Comparison of ENCODE assay signal across 8 cellular contexts in genomic region chr1:236685917-236686814, GRCh38. TPM values are rescaled to one million over a fixed set of nuclear protein-coding genes. Genes with fewer than 3 reads are reported as not detected.
A peak's percentile ranks its signal among the peaks of the same experiment; 100 is the strongest.
DNase-seq lines count a peak whose midpoint lies in the region; ATAC-seq and TF ChIP-seq lines count a peak whose summit lies in the region.

Gene ACTN2 (plus strand): TSS chr1:236686499. CDS start chr1:236686674, 175 bp downstream.

- intact Hi-C loops in left ventricle myocardium inferior (cut with micrococcal nuclease), result no loop called here

- DNase-seq in SHP77 treated with DMSO at 0.1 percent for 48 hours (lab: John Stamatoyannopoulos, UW) (peak; percentile 13), left ventricle myocardium inferior (peak; percentile 74), NCI-H2107 (lab: John Stamatoyannopoulos, UW) (no peak), foreskin melanocyte (no peak)

- H3K4me3 Mint-ChIP-seq in activated naive CD8-positive, alpha-beta T cell, result peak within 1 kb of the TSS; percentile 78

- H3K36me3 ChIP-seq in left ventricle myocardium inferior (no peaks in the 10 kb centered on the region), rectal smooth muscle tissue (ENCODE audit: control insufficient read depth, insufficient read depth, low read length) (no peaks in the 10 kb centered on the region)

- H3K9me3 ChIP-seq in left ventricle myocardium inferior (replicated peaks), result no peaks in the 10 kb centered on the region

- no peak within 1 kb of the TSS for H3K9ac ChIP-seq in rectal smooth muscle tissue (ENCODE audit: low read length)

- ATAC-seq in GM18909 (IDR thresholded peaks at IDR 0.05; ENCODE audit: poor library complexity, unreplicated experiment), result peak; percentile 88
- peak; percentile 78 for ATAC-seq in HG03064 (IDR thresholded peaks at IDR 0.05; ENCODE audit: low read depth, unreplicated experiment)

- peaks cover 19% of the 10 kb centered on the region for H3K4me1 Mint-ChIP-seq in activated naive CD8-positive, alpha-beta T cell (ENCODE audit: low read depth)

- TF ChIP-seq CTCF in left ventricle myocardium inferior (IDR thresholded peaks at IDR 0.05; ENCODE audit: borderline replicate concordance), result no peak

- H3K4me1 ChIP-seq in left ventricle myocardium inferior (peaks cover 28% of the 10 kb centered on the region), rectal smooth muscle tissue (ENCODE audit: control insufficient read depth, insufficient read depth, low read length) (peaks cover 2% of the 10 kb centered on the region)

- peak within 1 kb of the TSS; percentile 77 for H3K4me3 ChIP-seq in left ventricle myocardium inferior
- H3K4me3 ChIP-seq in rectal smooth muscle tissue (ENCODE audit: low read length), result peak within 1 kb of the TSS; percentile 60

- no peaks in the 10 kb centered on the region for H3K36me3 Mint-ChIP-seq in activated naive CD8-positive, alpha-beta T cell

- H3K27me3 ChIP-seq in left ventricle myocardium inferior (ENCODE audit: low read depth) (peaks cover 37% of the 10 kb centered on the region), rectal smooth muscle tissue (ENCODE audit: control insufficient read depth, insufficient read depth, low read length) (peaks cover 9% of the 10 kb centered on the region)

- H3K27ac ChIP-seq in left ventricle myocardium inferior (replicated peaks), result peak within 1 kb of the TSS; percentile 94
- H3K27ac ChIP-seq in rectal smooth muscle tissue (ENCODE audit: low read depth, low read length), result no peak within 1 kb of the TSS

- peaks cover 15% of the 10 kb centered on the region for H3K27me3 Mint-ChIP-seq in activated naive CD8-positive, alpha-beta T cell

- no peak within 1 kb of the TSS for H3K27ac Mint-ChIP-seq in activated naive CD8-positive, alpha-beta T cell

- no peaks in the 10 kb centered on the region for H3K9me3 Mint-ChIP-seq in activated naive CD8-positive, alpha-beta T cell (ENCODE audit: low read depth)

RNA-seq across cellular contexts. Expression of gene ACTN2, which starts in this region (rescaled TPM):
- 2,454 TPM for total RNA-seq in left ventricle myocardium inferior

Comparison
In these comparisons a context has a peak if more than half of its experiments do, and no peak if none do; other contexts are left out.
1. DNase-seq: peak in SHP77 treated with DMSO at 0.1 percent for 48 hours (single experiment) and left ventricle myocardium inferior (single experiment); none in NCI-H2107 (single experiment) and foreskin melanocyte (single experiment).